Comparison of ENCODE assay signal across 20 cellular contexts in the genomic region with DNA sequence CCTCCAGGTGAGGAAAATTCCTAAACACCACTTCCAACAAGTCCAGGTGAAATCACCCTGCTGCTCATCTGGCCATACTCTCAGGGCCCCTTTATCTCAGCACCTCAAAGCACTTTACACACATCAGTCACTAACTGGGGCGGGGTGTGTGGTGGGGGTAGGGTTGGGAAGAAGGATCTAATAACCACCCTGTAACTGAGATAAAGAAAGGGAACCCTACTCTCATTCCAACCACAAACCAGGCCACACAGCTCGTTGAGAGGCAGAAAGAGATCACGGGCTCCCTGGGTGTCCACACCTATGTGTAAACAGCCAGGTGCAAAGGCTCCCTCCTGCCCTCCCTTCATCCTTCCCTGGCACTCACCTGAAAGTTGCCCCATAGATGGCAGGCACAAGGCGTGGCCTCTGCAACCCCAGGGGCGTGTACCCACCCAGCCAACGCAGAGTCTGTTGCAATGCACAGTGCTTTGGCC. TPM values are rescaled to one million over a fixed set of nuclear protein-coding genes. Genes with fewer than 3 reads are reported as not detected.
DNase-seq lines count a peak whose midpoint lies in the region; ATAC-seq, FAIRE-seq and TF ChIP-seq lines count a peak whose summit lies in the region.
"Had no signal": no experiment of that assay in that cellular context is flagged by ENCODE, and none has a peak within 500 bp of the region (broad histone marks: within the 10 kb centered on the region; RNA-seq: fewer than 3 reads in every experiment).

No MANE protein-coding gene starts in this region.

- no peaks in the 10 kb centered on the region for H3K9me3 Mint-ChIP-seq in osteocyte (ENCODE audit: unreplicated experiment)
- H3K9me3 Mint-ChIP-seq: immature natural killer cell had no signal

- H3K36me3 ChIP-seq in bronchial epithelial cell (ENCODE audit: control insufficient read depth, insufficient read depth, low read length) = no peaks in the 10 kb centered on the region
- H3K36me3 ChIP-seq: adrenal gland had no signal

- FAIRE-seq in bronchial epithelial cell (lab: Jason Lieb, UNC) = no peak

- ATAC-seq in GM21723 (IDR thresholded peaks at IDR 0.05; ENCODE audit: unreplicated experiment) (no peak), HG03095 (IDR thresholded peaks at IDR 0.05; ENCODE audit: unreplicated experiment) (no peak)
- ATAC-seq: naive thymus-derived CD8-positive, alpha-beta T cell had no signal

- H3K4me3 ChIP-seq in bronchial epithelial cell (ENCODE audit: low read depth, low read length) = no peak overlapping the region
- H3K4me3 ChIP-seq: adrenal gland, cardiac muscle cell, smooth muscle cell had no signal

- no peak overlapping the region for H3K27ac Mint-ChIP-seq in osteocyte (ENCODE audit: unreplicated experiment)
- H3K27ac Mint-ChIP-seq: immature natural killer cell; memory B cell; naive thymus-derived CD8-positive, alpha-beta T cell had no signal

- H3K4me1 Mint-ChIP-seq in osteocyte (ENCODE audit: unreplicated experiment) = peaks cover 17% of the 10 kb centered on the region
- H3K4me1 Mint-ChIP-seq: immature natural killer cell; memory B cell; naive thymus-derived CD8-positive, alpha-beta T cell had no signal

- no peak overlapping the region for H3K4me3 Mint-ChIP-seq in osteocyte (ENCODE audit: unreplicated experiment)
- H3K4me3 Mint-ChIP-seq: immature natural killer cell; memory B cell; naive thymus-derived CD8-positive, alpha-beta T cell had no signal

- TF ChIP-seq CTCF in bronchial epithelial cell (IDR thresholded peaks at IDR 0.05; ENCODE audit: insufficient read depth, low read length, severe bottlenecking) (no peak), osteocyte (IDR thresholded peaks at IDR 0.05) (no peak)

- H3K36me3 Mint-ChIP-seq in osteocyte (ENCODE audit: unreplicated experiment) = peaks cover 18% of the 10 kb centered on the region
- H3K36me3 Mint-ChIP-seq: memory B cell; naive thymus-derived CD8-positive, alpha-beta T cell had no signal

- no peaks in the 10 kb centered on the region for H3K27me3 ChIP-seq in bronchial epithelial cell (ENCODE audit: control insufficient read depth, insufficient read depth, low read length)
- H3K27me3 ChIP-seq: adrenal gland, cardiac muscle cell had no signal

- H3K27me3 Mint-ChIP-seq in osteocyte (ENCODE audit: unreplicated experiment) = no peaks in the 10 kb centered on the region

- DNase-seq in LoVo (ENCODE audit: low spot score) (peak; percentile 5), NCI-H345 (lab: John Stamatoyannopoulos, UW) (peak; percentile 27), bronchial epithelial cell (ENCODE audit: low read depth) (peak; percentile 35), osteocyte (ENCODE audit: extremely low spot score, unreplicated experiment) (peak; percentile 21), NCI-H446 (lab: John Stamatoyannopoulos, UW) (no peak)
- no peak for DNase-seq in activated CD8-positive, alpha-beta memory T cell treated with anti-CD3 and anti-CD28 coated beads, Interleukin-2, amount 50 U/mL, for 48 hours
- DNase-seq: activated CD4-positive, alpha-beta T cell treated with anti-CD3 and anti-CD28 coated beads for 4 hours; activated effector memory CD4-positive, alpha-beta T cell treated with anti-CD3 and anti-CD28 coated beads, Interleukin-2, amount 50 U/mL, for 16 hours; HCEC 1CT; immature natural killer cell; naive thymus-derived CD8-positive, alpha-beta T cell; NCI-H526 treated with DMSO at 0.1 percent for 48 hours; posterior cingulate gyrus; stimulated activated CD4-positive, alpha-beta T cell treated with anti-CD3 and anti-CD28 coated beads, Interleukin-4, amount 100 ng/mL, for 4 hours had no signal

RNA-seq across cellular contexts. Expression of gene GPR161, which starts 20.4 kb away (rescaled TPM):
- total RNA-seq in bronchial epithelial cell (7.4 and 8.2 TPM in 2 replicates), osteocyte (36.8 and 38.5 TPM in 2 replicates)

Comparison
In these comparisons a context has a peak if more than half of its experiments do, and no peak if none do; other contexts are left out.
1. DNase-seq: peak in LoVo (single experiment), NCI-H345 (single experiment), bronchial epithelial cell (single experiment) and osteocyte (single experiment); none in activated CD8-positive, alpha-beta memory T cell treated with anti-CD3 and anti-CD28 coated beads, Interleukin-2, amount 50 U/mL, for 48 hours (single experiment) and NCI-H446 (0 of 2).